In genomic region chr13:50334092-50334778, GRCh38 we compare ENCODE assay signal across 18 cellular contexts.
DNase-seq lines count a peak whose midpoint lies in the region; TF ChIP-seq lines count a peak whose summit lies in the region.
"Had no signal": no experiment of that assay in that cellular context is flagged by ENCODE, and none has a peak within 500 bp of the region (broad histone marks: within the 10 kb centered on the region; RNA-seq: fewer than 3 reads in every experiment).

No MANE protein-coding gene starts in this region.

- peaks cover 21% of the 10 kb centered on the region for H3K4me1 Mint-ChIP-seq in mesothelial cell of epicardium
- peaks cover 14% of the 10 kb centered on the region for H3K4me1 Mint-ChIP-seq in progenitor cell of endocrine pancreas (ENCODE audit: low read depth)

- H3K27ac Mint-ChIP-seq in mesothelial cell of epicardium (peak overlapping the region; percentile 81), progenitor cell of endocrine pancreas (no peak overlapping the region)
- H3K27ac Mint-ChIP-seq: H9, neural progenitor cell had no signal

- no peaks in the 10 kb centered on the region for H3K36me3 Mint-ChIP-seq in mesothelial cell of epicardium
- H3K36me3 Mint-ChIP-seq in progenitor cell of endocrine pancreas (ENCODE audit: insufficient read depth): no peaks in the 10 kb centered on the region
- H3K36me3 Mint-ChIP-seq: neural progenitor cell had no signal

- H3K9me3 Mint-ChIP-seq in mesothelial cell of epicardium (peaks cover 6% of the 10 kb centered on the region), progenitor cell of endocrine pancreas (ENCODE audit: low read depth) (no peaks in the 10 kb centered on the region)
- H3K9me3 Mint-ChIP-seq: H9, neural progenitor cell had no signal

- no peak overlapping the region for H3K4me3 Mint-ChIP-seq in mesothelial cell of epicardium
- H3K4me3 Mint-ChIP-seq in progenitor cell of endocrine pancreas (ENCODE audit: low read depth): no peak overlapping the region
- H3K4me3 Mint-ChIP-seq: H9 had no signal

- peak; percentile 99 for DNase-seq in AML-193 (lab: John Stamatoyannopoulos, UW)
- peak; percentile 99 for DNase-seq in MV-4-11 (lab: John Stamatoyannopoulos, UW)
- peak; percentile 26 for DNase-seq in amniotic epithelial cell (ENCODE audit: low read depth)
- no peak for DNase-seq in mesothelial cell of epicardium (ENCODE audit: low spot score in 2 of 2, unreplicated experiment in 2 of 2)
- DNase-seq in progenitor cell of endocrine pancreas (ENCODE audit: low spot score, unreplicated experiment): no peak
- DNase-seq in HPDE6-E6E7 (ENCODE audit: extremely low spot score): no peak
- DNase-seq in activated CD4-positive, CD25-positive, alpha-beta regulatory T cell treated with anti-CD3 and anti-CD28 coated beads, Interleukin-2, amount 50 U/mL, for 72 hours: no peak
- no peak for DNase-seq in effector CD4-positive, alpha-beta T cell
- DNase-seq: ACHN; activated effector memory CD4-positive, alpha-beta T cell treated with anti-CD3 and anti-CD28 coated beads, Interleukin-2, amount 50 U/mL, for 16 hours; Calu3; H9; KG1; NCI-H2029; NCI-H69; SHP77 treated with DMSO at 0.1 percent for 48 hours; stimulated activated naive CD4-positive, alpha-beta T cell had no signal

- H3K27me3 Mint-ChIP-seq in mesothelial cell of epicardium (ENCODE audit: low read depth) (no peaks in the 10 kb centered on the region), progenitor cell of endocrine pancreas (no peaks in the 10 kb centered on the region)

- TF ChIP-seq CTCF in mesothelial cell of epicardium (IDR thresholded peaks at IDR 0.05; ENCODE audit: unreplicated experiment) (no peak), progenitor cell of endocrine pancreas (IDR thresholded peaks at IDR 0.05; ENCODE audit: unreplicated experiment) (no peak)

Comparison
In these comparisons a context has a peak if more than half of its experiments do, and no peak if none do; other contexts are left out.
1. DNase-seq: peak in AML-193 (2 of 2), MV-4-11 (single experiment) and amniotic epithelial cell (single experiment); none in mesothelial cell of epicardium (0 of 2), progenitor cell of endocrine pancreas (single experiment), HPDE6-E6E7 (single experiment), activated CD4-positive, CD25-positive, alpha-beta regulatory T cell treated with anti-CD3 and anti-CD28 coated beads, Interleukin-2, amount 50 U/mL, for 72 hours (single experiment) and effector CD4-positive, alpha-beta T cell (single experiment).